ENCODE assay signal across 1 cellular context in genomic region chr2:30231726-30232026, GRCh38.
TF ChIP-seq lines count a peak whose summit lies in the region.

No MANE protein-coding gene starts in this region.

TF ChIP-seq in GM23338, 12 proteins besides CTCF, POLR2A, EP300 and RAD21 (continued from another document):
- TF ChIP-seq, protein P1, sequence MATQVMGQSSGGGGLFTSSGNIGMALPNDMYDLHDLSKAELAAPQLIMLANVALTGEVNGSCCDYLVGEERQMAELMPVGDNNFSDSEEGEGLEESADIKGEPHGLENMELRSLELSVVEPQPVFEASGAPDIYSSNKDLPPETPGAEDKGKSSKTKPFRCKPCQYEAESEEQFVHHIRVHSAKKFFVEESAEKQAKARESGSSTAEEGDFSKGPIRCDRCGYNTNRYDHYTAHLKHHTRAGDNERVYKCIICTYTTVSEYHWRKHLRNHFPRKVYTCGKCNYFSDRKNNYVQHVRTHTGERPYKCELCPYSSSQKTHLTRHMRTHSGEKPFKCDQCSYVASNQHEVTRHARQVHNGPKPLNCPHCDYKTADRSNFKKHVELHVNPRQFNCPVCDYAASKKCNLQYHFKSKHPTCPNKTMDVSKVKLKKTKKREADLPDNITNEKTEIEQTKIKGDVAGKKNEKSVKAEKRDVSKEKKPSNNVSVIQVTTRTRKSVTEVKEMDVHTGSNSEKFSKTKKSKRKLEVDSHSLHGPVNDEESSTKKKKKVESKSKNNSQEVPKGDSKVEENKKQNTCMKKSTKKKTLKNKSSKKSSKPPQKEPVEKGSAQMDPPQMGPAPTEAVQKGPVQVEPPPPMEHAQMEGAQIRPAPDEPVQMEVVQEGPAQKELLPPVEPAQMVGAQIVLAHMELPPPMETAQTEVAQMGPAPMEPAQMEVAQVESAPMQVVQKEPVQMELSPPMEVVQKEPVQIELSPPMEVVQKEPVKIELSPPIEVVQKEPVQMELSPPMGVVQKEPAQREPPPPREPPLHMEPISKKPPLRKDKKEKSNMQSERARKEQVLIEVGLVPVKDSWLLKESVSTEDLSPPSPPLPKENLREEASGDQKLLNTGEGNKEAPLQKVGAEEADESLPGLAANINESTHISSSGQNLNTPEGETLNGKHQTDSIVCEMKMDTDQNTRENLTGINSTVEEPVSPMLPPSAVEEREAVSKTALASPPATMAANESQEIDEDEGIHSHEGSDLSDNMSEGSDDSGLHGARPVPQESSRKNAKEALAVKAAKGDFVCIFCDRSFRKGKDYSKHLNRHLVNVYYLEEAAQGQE (IDR thresholded peaks at IDR 0.05; ENCODE audit: unreplicated experiment), result no peak
- TF ChIP-seq JUNB (IDR thresholded peaks at IDR 0.05; ENCODE audit: unreplicated experiment) (no peak), ZNF114 (CRISPR knock-in tag; IDR thresholded peaks at IDR 0.05) (no peak), POLR2AphosphoS5 (IDR thresholded peaks at IDR 0.05; ENCODE audit: low read depth) (no peak), NANOG (IDR thresholded peaks at IDR 0.05; ENCODE audit: borderline replicate concordance) (no peak), EZH2 (IDR thresholded peaks at IDR 0.05; ENCODE audit: low read depth, unreplicated experiment) (no peak), ZNF331 (CRISPR knock-in tag; IDR thresholded peaks at IDR 0.05; ENCODE audit: low read depth) (no peak)
